ENCODE assay signal across 12 cellular contexts in the genomic region with DNA sequence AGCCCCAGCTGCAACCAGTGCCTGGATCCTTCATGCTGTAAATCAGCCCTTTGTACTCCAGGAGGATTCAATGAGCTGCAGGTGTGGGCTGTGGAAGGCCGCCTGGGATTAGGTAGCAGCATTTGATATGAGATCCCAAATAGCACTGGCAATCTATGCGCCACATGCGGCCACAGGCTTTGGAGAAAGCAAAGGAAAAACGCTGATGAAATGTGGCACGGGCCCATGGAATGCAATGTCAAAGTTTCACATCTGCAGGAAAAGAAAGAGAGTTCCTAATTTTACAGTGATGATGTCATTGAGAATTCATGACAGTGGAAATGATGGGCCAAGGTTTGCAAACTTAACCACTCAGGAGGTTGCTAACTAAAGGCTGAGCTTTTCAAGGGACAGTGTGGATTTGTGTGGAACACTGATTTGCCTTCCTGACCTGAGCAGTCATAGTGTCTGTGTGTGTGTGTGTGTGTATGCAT.
DNase-seq lines count a peak whose midpoint lies in the region; ATAC-seq and TF ChIP-seq lines count a peak whose summit lies in the region.
"Had no signal": no experiment of that assay in that cellular context is flagged by ENCODE, and none has a peak within 500 bp of the region (broad histone marks: within the 10 kb centered on the region; RNA-seq: fewer than 3 reads in every experiment).

No MANE protein-coding gene starts in this region.

- H3K36me3 ChIP-seq in osteoblast (ENCODE audit: insufficient read depth, low read length): no peaks in the 10 kb centered on the region

- peaks cover 23% of the 10 kb centered on the region for H3K4me1 ChIP-seq in osteoblast (ENCODE audit: insufficient read depth, low read length)

- no peak overlapping the region for H3K27ac Mint-ChIP-seq in activated CD4-positive, alpha-beta memory T cell treated with anti-CD3 and anti-CD28 coated beads for 36 hours
- H3K27ac Mint-ChIP-seq: activated B cell treated with CpG ODN at 0.5 μM for 24 hours; activated naive CD8-positive, alpha-beta T cell treated with anti-CD3 and anti-CD28 coated beads, Interleukin-2, amount 10 ng/mL, durations not matched to agents 7 days and 5 days; stimulated activated naive B cell treated with anti-CD40 and anti-IgM and Interleukin-4, amounts not matched to agents 10 μg/mL and 1 μg/mL and 100 μg/mL, for 72 hours had no signal

- H3K27me3 ChIP-seq in osteoblast (ENCODE audit: insufficient read depth, low read length): no peaks in the 10 kb centered on the region

- H3K4me3 ChIP-seq in fibroblast of the aortic adventitia (ENCODE audit: low read depth, low read length) (no peak overlapping the region), osteoblast (ENCODE audit: insufficient read depth, low read length) (no peak overlapping the region)

- DNase-seq in EL (peak; percentile 91), NCI-H526 (lab: John Stamatoyannopoulos, UW) (peak; percentile 44 to 67), fibroblast of the aortic adventitia (ENCODE audit: low read depth) (peak; percentile 93), osteoblast (ENCODE audit: insufficient read length, low spot score, missing footprints) (peak; percentile 86), erythroblast (lab: John Stamatoyannopoulos, UW) (no peak)
- no peak for DNase-seq in activated CD4-positive, alpha-beta memory T cell treated with anti-CD3 and anti-CD28 coated beads for 36 hours
- DNase-seq: activated B cell treated with CpG ODN at 0.5 μM for 24 hours; activated naive CD8-positive, alpha-beta T cell treated with anti-CD3 and anti-CD28 coated beads, Interleukin-2, amount 10 ng/mL, durations not matched to agents 7 days and 5 days; NCI-H774; stimulated activated naive B cell treated with anti-CD40 and anti-IgM and Interleukin-4, amounts not matched to agents 10 μg/mL and 1 μg/mL and 100 μg/mL, for 72 hours had no signal

- no peaks in the 10 kb centered on the region for H3K9me3 ChIP-seq in osteoblast (ENCODE audit: low read depth, low read length)

- no peaks in the 10 kb centered on the region for H3K9me3 Mint-ChIP-seq in activated CD4-positive, alpha-beta memory T cell treated with anti-CD3 and anti-CD28 coated beads for 36 hours
- H3K9me3 Mint-ChIP-seq: activated B cell treated with CpG ODN at 0.5 μM for 24 hours; activated naive CD8-positive, alpha-beta T cell treated with anti-CD3 and anti-CD28 coated beads, Interleukin-2, amount 10 ng/mL, durations not matched to agents 7 days and 5 days; stimulated activated naive B cell treated with anti-CD40 and anti-IgM and Interleukin-4, amounts not matched to agents 10 μg/mL and 1 μg/mL and 100 μg/mL, for 72 hours had no signal

- H3K4me1 Mint-ChIP-seq in activated CD4-positive, alpha-beta memory T cell treated with anti-CD3 and anti-CD28 coated beads for 36 hours (ENCODE audit: low read depth): no peaks in the 10 kb centered on the region
- H3K4me1 Mint-ChIP-seq: activated B cell treated with CpG ODN at 0.5 μM for 24 hours; activated naive CD8-positive, alpha-beta T cell treated with anti-CD3 and anti-CD28 coated beads, Interleukin-2, amount 10 ng/mL, durations not matched to agents 7 days and 5 days; stimulated activated naive B cell treated with anti-CD40 and anti-IgM and Interleukin-4, amounts not matched to agents 10 μg/mL and 1 μg/mL and 100 μg/mL, for 72 hours had no signal

- peak overlapping the region; percentile 68 for H3K4me2 ChIP-seq in osteoblast (ENCODE audit: insufficient read depth, low read length)

- peak overlapping the region; percentile 48 for H2AFZ ChIP-seq in osteoblast (ENCODE audit: low read length)

- TF ChIP-seq CTCF in fibroblast of the aortic adventitia (IDR thresholded peaks at IDR 0.05; ENCODE audit: insufficient read depth, low read length) (no peak), osteoblast (IDR thresholded peaks at IDR 0.05; ENCODE audit: extremely low read depth, low read depth, low read length) (no peak)

- no peaks in the 10 kb centered on the region for H3K79me2 ChIP-seq in osteoblast (ENCODE audit: insufficient read depth, low read length)

- ATAC-seq in GM21786 (IDR thresholded peaks at IDR 0.05; ENCODE audit: unreplicated experiment): no peak
- no peak for ATAC-seq in GM21390 (IDR thresholded peaks at IDR 0.05; ENCODE audit: unreplicated experiment)
- ATAC-seq: stimulated activated naive B cell treated with anti-CD40 and anti-IgM and Interleukin-4, amounts not matched to agents 10 μg/mL and 1 μg/mL and 100 μg/mL, for 72 hours had no signal

- H3K27me3 Mint-ChIP-seq in activated CD4-positive, alpha-beta memory T cell treated with anti-CD3 and anti-CD28 coated beads for 36 hours: peaks cover 11% of the 10 kb centered on the region

- no peaks in the 10 kb centered on the region for H4K20me1 ChIP-seq in osteoblast (ENCODE audit: insufficient read depth, low read length)

- H3K4me3 Mint-ChIP-seq in activated CD4-positive, alpha-beta memory T cell treated with anti-CD3 and anti-CD28 coated beads for 36 hours: no peak overlapping the region
- H3K4me3 Mint-ChIP-seq: activated B cell treated with CpG ODN at 0.5 μM for 24 hours; activated naive CD8-positive, alpha-beta T cell treated with anti-CD3 and anti-CD28 coated beads, Interleukin-2, amount 10 ng/mL, durations not matched to agents 7 days and 5 days; stimulated activated naive B cell treated with anti-CD40 and anti-IgM and Interleukin-4, amounts not matched to agents 10 μg/mL and 1 μg/mL and 100 μg/mL, for 72 hours had no signal

- peak overlapping the region; percentile 4 for H3K27ac ChIP-seq in osteoblast (ENCODE audit: low read depth, low read length)

- POLR2A ChIA-PET in activated CD4-positive, alpha-beta memory T cell treated with anti-CD3 and anti-CD28 coated beads for 36 hours (lab: Charles Lee): no interaction called here

- intact Hi-C loops in activated CD4-positive, alpha-beta memory T cell treated with anti-CD3 and anti-CD28 coated beads for 36 hours (cut with micrococcal nuclease): no loop called here

- CTCF ChIA-PET in activated CD4-positive, alpha-beta memory T cell treated with anti-CD3 and anti-CD28 coated beads for 36 hours (lab: Charles Lee): no interaction called here

- no peaks in the 10 kb centered on the region for H3K36me3 Mint-ChIP-seq in activated CD4-positive, alpha-beta memory T cell treated with anti-CD3 and anti-CD28 coated beads for 36 hours
- H3K36me3 Mint-ChIP-seq: activated naive CD8-positive, alpha-beta T cell treated with anti-CD3 and anti-CD28 coated beads, Interleukin-2, amount 10 ng/mL, durations not matched to agents 7 days and 5 days; stimulated activated naive B cell treated with anti-CD40 and anti-IgM and Interleukin-4, amounts not matched to agents 10 μg/mL and 1 μg/mL and 100 μg/mL, for 72 hours had no signal

- TF ChIP-seq POLR2A in erythroblast (IDR thresholded peaks at IDR 0.05; ENCODE audit: low read length): no peak

Comparison
In these comparisons a context has a peak if more than half of its experiments do, and no peak if none do; other contexts are left out.
1. DNase-seq: peak in EL (single experiment), NCI-H526 (2 of 2), fibroblast of the aortic adventitia (single experiment) and osteoblast (single experiment); none in activated CD4-positive, alpha-beta memory T cell treated with anti-CD3 and anti-CD28 coated beads for 36 hours (single experiment) and erythroblast (0 of 2).